ENCODE assay signal across 8 cellular contexts in the genomic region with DNA sequence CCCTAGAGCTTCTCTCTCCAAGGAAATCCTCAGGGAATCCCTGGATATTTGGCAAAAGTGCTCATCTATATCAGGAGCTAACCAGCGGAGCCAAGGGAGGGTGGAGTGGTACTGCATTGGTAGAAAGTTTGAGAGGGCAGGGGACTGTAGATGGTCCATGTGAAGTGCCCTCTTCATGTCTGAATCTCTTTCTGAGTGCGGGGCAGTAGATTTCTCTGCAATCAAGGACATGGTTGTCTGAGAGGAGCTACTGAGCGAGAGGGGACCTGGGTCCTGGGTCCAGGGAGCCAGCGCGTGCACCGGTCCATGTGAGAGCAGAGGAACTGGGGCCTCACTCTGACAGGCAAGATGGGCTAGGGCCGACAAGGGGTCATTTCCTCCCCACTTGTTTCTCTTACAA. TPM values are rescaled to one million over a fixed set of nuclear protein-coding genes. Genes with fewer than 3 reads are reported as not detected.
DNase-seq lines count a peak whose midpoint lies in the region; ATAC-seq and TF ChIP-seq lines count a peak whose summit lies in the region.

No MANE protein-coding gene starts in this region.

- ATAC-seq in Right ventricle myocardium inferior (peak; percentile 3), Right ventricle myocardium superior (ENCODE audit: poor library complexity) (no peak), aorta (ENCODE audit: low FRiP score) (peak; percentile 46)

- WGBS in aorta, 2 donors: 64 to 72% methylated on average over 7 of the region's 7 CpGs

- no peaks in the 10 kb centered on the region for H3K9me3 ChIP-seq in breast epithelium
- no peaks in the 10 kb centered on the region for H3K9me3 ChIP-seq in aorta (ENCODE audit: control insufficient read depth, low read length)

- H3K27ac ChIP-seq in breast epithelium: peak overlapping the region; percentile 70 to 82
- peak overlapping the region; percentile 50 to 62 for H3K27ac ChIP-seq in aorta (ENCODE audit: low read depth in 1 of 2, low read length in 2 of 2)

- H3K27me3 ChIP-seq in breast epithelium (no peaks in the 10 kb centered on the region), aorta (ENCODE audit: control insufficient read depth in 1 of 2, insufficient read depth in 2 of 2, low read length in 1 of 2) (no peaks in the 10 kb centered on the region)

- no peak for TF ChIP-seq POLR2A in breast epithelium (IDR thresholded peaks at IDR 0.05)

- no peak for TF ChIP-seq CTCF in breast epithelium (IDR thresholded peaks at IDR 0.05)

- H3K4me3 ChIP-seq in breast epithelium: peak overlapping the region; percentile 55 to 91 (median 83)
- peak overlapping the region in 1 of 2 donors; percentile 57 for H3K4me3 ChIP-seq in aorta (ENCODE audit: low read length in 2 of 2)

- H3K36me3 ChIP-seq in breast epithelium: no peaks in the 10 kb centered on the region
- no peaks in the 10 kb centered on the region for H3K36me3 ChIP-seq in aorta (ENCODE audit: control insufficient read depth in 1 of 2, insufficient read depth in 2 of 2, low read length in 1 of 2)

- H3K4me1 ChIP-seq in breast epithelium (peaks cover 8 to 16% of the 10 kb centered on the region in 2 donors), aorta (ENCODE audit: control insufficient read depth in 1 of 2, insufficient read depth in 2 of 2, low read length in 2 of 2) (peaks cover 0 to 2% of the 10 kb centered on the region in 2 donors)

- intact Hi-C loops in Right ventricle myocardium inferior (cut with DNase I): no loop called here
- intact Hi-C loops in Right ventricle myocardium superior (cut with DNase I): no loop called here
- intact Hi-C loops in breast epithelium (cut with DNase I; ENCODE audit: low total_unique reads): no loop called here
- intact Hi-C loops in aorta (cut with DNase I): loop anchor here (2.0 to 5.0 kb wide), 2 partner anchors 39 kb away; no protein-coding TSS in a partner anchor

- DNase-seq in Right ventricle myocardium inferior (ENCODE audit: missing footprints) (no peak), Right ventricle myocardium superior (no peak), breast epithelium (ENCODE audit: low spot score in 2 of 2) (no peak), midbrain (lab: John Stamatoyannopoulos, UW) (peak; percentile 61), aorta (no peak), NCI-H2029 (lab: John Stamatoyannopoulos, UW) (no peak), ureter (ENCODE audit: low spot score) (no peak), NCI-H2227 treated with DMSO at 0.1 percent for 48 hours (lab: John Stamatoyannopoulos, UW) (no peak)

RNA-seq across cellular contexts. Expression of gene DIXDC1, which starts 0.7 kb away (rescaled TPM):
- 20.7 TPM for total RNA-seq in Right ventricle myocardium inferior
- 19.3 TPM for total RNA-seq in Right ventricle myocardium superior
- total RNA-seq in breast epithelium: 10 to 100 TPM; 38.9 to 53.9 (median 45.2) TPM
- total RNA-seq in aorta: 10 to 100 TPM; 54.4 to 61.8 TPM
- polyA plus RNA-seq in aorta: 10 to 100 TPM; 29.8 to 33.0 TPM
- 24.7 TPM for total RNA-seq in ureter

RNA-seq across cellular contexts. Expression of gene C11orf52, which starts 19.1 kb away (rescaled TPM):
- total RNA-seq in Right ventricle myocardium inferior (1.9 TPM), Right ventricle myocardium superior (1.7 TPM), breast epithelium (10 to 100 TPM in 2 of 3 donors, 1 to 10 TPM in 1; 7.5 to 40.5 (median 19.0) TPM), aorta (1 to 10 TPM; 2.7 to 5.2 TPM), ureter (8.5 TPM)
- 1 to 10 TPM; 5.3 to 5.6 TPM for polyA plus RNA-seq in aorta

RNA-seq across cellular contexts. Expression of gene HSPB2, which starts 25.3 kb away (rescaled TPM):
- total RNA-seq in Right ventricle myocardium inferior: 43.7 TPM
- 42.4 TPM for total RNA-seq in Right ventricle myocardium superior
- total RNA-seq in breast epithelium: 1 to 10 TPM in 2 of 3 donors, under 1 TPM in 1; 0.98 to 2.1 (median 1.2) TPM
- 10 to 100 TPM; 18.1 to 24.8 TPM for total RNA-seq in aorta
- polyA plus RNA-seq in aorta: 10 to 100 TPM; 13.8 to 60.2 TPM
- total RNA-seq in ureter: 0.83 TPM

RNA-seq across cellular contexts. Expression of gene CRYAB, which starts 26.3 kb away (rescaled TPM):
- total RNA-seq in Right ventricle myocardium inferior (7,453 TPM), Right ventricle myocardium superior (6,403 TPM), breast epithelium (100 to 1,000 TPM; 132 to 299 (median 271) TPM), aorta (1,000 to 10,000 TPM in 1 of 2 donors, 100 to 1,000 TPM in 1; 323 to 2,347 TPM), ureter (106 TPM)
- polyA plus RNA-seq in aorta: 100 to 1,000 TPM; 483 to 702 TPM

RNA-seq across cellular contexts. Expression of gene CFAP68, which starts 58.5 kb away (rescaled TPM):
- total RNA-seq in Right ventricle myocardium inferior (27.2 TPM), Right ventricle myocardium superior (32.4 TPM), breast epithelium (10 to 100 TPM; 29.6 to 35.1 (median 31.2) TPM), aorta (10 to 100 TPM in 1 of 2 donors, 1 to 10 TPM in 1; 6.6 to 15.2 TPM), ureter (50.9 TPM)
- polyA plus RNA-seq in aorta: 10 to 100 TPM; 11.5 to 22.0 TPM

Comparison
In these comparisons a context has a peak if more than half of its experiments do, and no peak if none do; other contexts are left out.
1. RNA of gene HSPB2, which starts 25.3 kb away (total RNA-seq): 43.7 TPM in Right ventricle myocardium inferior (single experiment), 42.4 TPM in Right ventricle myocardium superior (single experiment) and 18.1 to 24.8 TPM in aorta; 0.98 to 2.1 TPM in breast epithelium and 0.83 TPM in ureter (single experiment); every median in the first group is over 4 times any median in the second.
2. intact Hi-C loops: an anchor here in aorta (2.0 to 5.0 kb wide); none called in Right ventricle myocardium inferior, Right ventricle myocardium superior and breast epithelium.